In the genomic region with DNA sequence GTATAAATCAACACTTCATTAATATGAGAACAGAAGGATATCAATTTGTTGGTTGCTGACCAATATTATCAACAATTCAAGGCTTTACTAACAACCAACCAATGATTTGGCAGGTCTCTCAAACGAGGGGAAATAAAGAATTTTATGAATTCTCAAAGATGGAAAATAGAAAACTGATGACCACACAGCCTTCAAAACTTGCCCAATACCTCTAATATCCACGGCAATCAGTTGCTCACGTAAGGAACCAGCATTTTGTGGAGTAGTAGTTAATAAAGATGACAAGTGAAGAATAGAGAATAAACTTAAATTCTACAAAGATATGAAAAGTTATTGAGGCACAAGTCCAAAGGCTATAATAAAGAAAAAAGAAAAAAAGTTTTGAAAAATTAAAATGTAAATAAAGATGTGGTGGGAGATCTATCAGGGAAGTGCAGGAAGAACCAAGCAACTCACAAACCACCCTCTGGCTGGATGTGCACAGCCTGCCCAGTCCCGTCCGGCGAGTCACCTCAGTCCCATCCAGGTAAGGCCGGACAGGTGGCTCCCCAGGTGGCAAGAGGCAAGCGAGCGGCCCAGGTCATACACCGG, we compare ENCODE assay signal across 1 cellular context.
TF ChIP-seq lines count a peak whose summit lies in the region.

No MANE protein-coding gene starts in this region.

TF ChIP-seq in K562, 482 proteins besides CTCF, POLR2A, EP300 and RAD21 (continued from another document):
- no peak for TF ChIP-seq STAT6 (CRISPR knock-in tag; IDR thresholded peaks at IDR 0.05)
- TF ChIP-seq ELK3 (CRISPR knock-in tag; IDR thresholded peaks at IDR 0.05): no peak
- TF ChIP-seq GTF2A2 (tag; IDR thresholded peaks at IDR 0.05): no peak
- TF ChIP-seq, protein P1, sequence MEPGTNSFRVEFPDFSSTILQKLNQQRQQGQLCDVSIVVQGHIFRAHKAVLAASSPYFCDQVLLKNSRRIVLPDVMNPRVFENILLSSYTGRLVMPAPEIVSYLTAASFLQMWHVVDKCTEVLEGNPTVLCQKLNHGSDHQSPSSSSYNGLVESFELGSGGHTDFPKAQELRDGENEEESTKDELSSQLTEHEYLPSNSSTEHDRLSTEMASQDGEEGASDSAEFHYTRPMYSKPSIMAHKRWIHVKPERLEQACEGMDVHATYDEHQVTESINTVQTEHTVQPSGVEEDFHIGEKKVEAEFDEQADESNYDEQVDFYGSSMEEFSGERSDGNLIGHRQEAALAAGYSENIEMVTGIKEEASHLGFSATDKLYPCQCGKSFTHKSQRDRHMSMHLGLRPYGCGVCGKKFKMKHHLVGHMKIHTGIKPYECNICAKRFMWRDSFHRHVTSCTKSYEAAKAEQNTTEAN (CRISPR knock-in tag; IDR thresholded peaks at IDR 0.05): peak; percentile 21; the same call in 1 of the 2 replicates
- no peak for TF ChIP-seq ATF1 (CRISPR knock-in tag; IDR thresholded peaks at IDR 0.05)
- no peak for TF ChIP-seq ATF1 (tag; IDR thresholded peaks at IDR 0.05)
- no peak for TF ChIP-seq ZNF695 (CRISPR knock-in tag; IDR thresholded peaks at IDR 0.05)
- peak; percentile 44 for TF ChIP-seq CEBPG (CRISPR knock-in tag; IDR thresholded peaks at IDR 0.05)
- TF ChIP-seq CEBPG (tag; conservative IDR thresholded peaks at IDR 0.05 in 1 of 2, IDR thresholded peaks at IDR 0.05 in 1 of 2): peak; percentile 72 to 74
- TF ChIP-seq MCM3 (IDR thresholded peaks at IDR 0.05): no peak
- no peak for TF ChIP-seq KLF10 (CRISPR knock-in tag; IDR thresholded peaks at IDR 0.05)
- peak; percentile 73 for TF ChIP-seq CEBPB (tag; IDR thresholded peaks at IDR 0.05)
- TF ChIP-seq ZEB2 (IDR thresholded peaks at IDR 0.05): no peak
- TF ChIP-seq SP1 (CRISPR knock-in tag; IDR thresholded peaks at IDR 0.05): 0 out of 2 replicates have a peak, but pooled peaks have one; percentile 11
- no peak for TF ChIP-seq BRCA1 (IDR thresholded peaks at IDR 0.05)
- TF ChIP-seq BRCA1 (CRISPR knock-in tag; IDR thresholded peaks at IDR 0.05): no peak
- no peak for TF ChIP-seq TOE1 (IDR thresholded peaks at IDR 0.05; ENCODE audit: borderline replicate concordance)
- TF ChIP-seq TOE1 (CRISPR knock-in tag; IDR thresholded peaks at IDR 0.05; ENCODE audit: borderline replicate concordance, low read depth): 0 out of 2 replicates have a peak, but pooled peaks have one; percentile 41
- no peak for TF ChIP-seq MYC (IDR thresholded peaks at IDR 0.05; ENCODE audit: low read depth, low read length)
- TF ChIP-seq MYC (CRISPR knock-in tag; IDR thresholded peaks at IDR 0.05; ENCODE audit: borderline replicate concordance, low read depth): no peak
- no peak for TF ChIP-seq RBM34 (IDR thresholded peaks at IDR 0.05; ENCODE audit: borderline replicate concordance, insufficient read depth, low read length)
- no peak for TF ChIP-seq HDAC6 (IDR thresholded peaks at IDR 0.05; ENCODE audit: low read depth, low read length)
- no peak for TF ChIP-seq ADNP (tag; IDR thresholded peaks at IDR 0.05)
- TF ChIP-seq KDM2B (CRISPR knock-in tag; IDR thresholded peaks at IDR 0.05): no peak
- no peak for TF ChIP-seq CUX1 (CRISPR knock-in tag; IDR thresholded peaks at IDR 0.05)
- TF ChIP-seq SPI1 (IDR thresholded peaks at IDR 0.05; ENCODE audit: borderline replicate concordance, low read depth, low read length): no peak
- TF ChIP-seq ZBTB34 (CRISPR knock-in tag; IDR thresholded peaks at IDR 0.05): no peak
- TF ChIP-seq TAF1 (IDR thresholded peaks at IDR 0.05; ENCODE audit: control insufficient read depth, extremely low read depth, insufficient read depth, low read length, severe bottlenecking): no peak
- no peak for TF ChIP-seq CREB3L1 (IDR thresholded peaks at IDR 0.05; ENCODE audit: borderline replicate concordance, low read depth)
- no peak for TF ChIP-seq ZBTB26 (CRISPR knock-in tag; IDR thresholded peaks at IDR 0.05)
- no peak for TF ChIP-seq HINFP (tag; conservative IDR thresholded peaks at IDR 0.05; ENCODE audit: low read depth)
